Comparison of ENCODE assay signal across 1 cellular context in genomic region chr10:101002456-101002855, GRCh38.
TF ChIP-seq lines count a peak whose summit lies in the region.

No MANE protein-coding gene starts in this region.

TF ChIP-seq in IMR-90, 13 proteins besides CTCF, POLR2A, EP300 and RAD21:
- TF ChIP-seq USF2 (IDR thresholded peaks at IDR 0.05; ENCODE audit: low read depth, low read length) (no peak), NFE2L2 (IDR thresholded peaks at IDR 0.05; ENCODE audit: low read depth, low read length) (no peak), ELK1 (IDR thresholded peaks at IDR 0.05; ENCODE audit: borderline replicate concordance, low read depth, low read length) (no peak), MXI1 (IDR thresholded peaks at IDR 0.05; ENCODE audit: borderline replicate concordance, low read depth, low read length) (no peak), FOS (IDR thresholded peaks at IDR 0.05; ENCODE audit: low read depth, low read length) (no peak)
